10 cellular contexts compared by ENCODE assay signal in genomic region chr7:32587431-32587948, GRCh38.
DNase-seq lines count a peak whose midpoint lies in the region; ATAC-seq and TF ChIP-seq lines count a peak whose summit lies in the region.
"Had no signal": no experiment of that assay in that cellular context is flagged by ENCODE, and none has a peak within 500 bp of the region (broad histone marks: within the 10 kb centered on the region; RNA-seq: fewer than 3 reads in every experiment).

No MANE protein-coding gene starts in this region.

- no peak overlapping the region for H3K9ac ChIP-seq in iPS-18a (ENCODE audit: low read length)

- intact Hi-C loops in testis (cut with DNase I; ENCODE audit: low total_unique reads) = no loop called here

- ATAC-seq in GM21717 (IDR thresholded peaks at IDR 0.05; ENCODE audit: unreplicated experiment) (no peak), HG02885 (IDR thresholded peaks at IDR 0.05; ENCODE audit: poor library complexity, unreplicated experiment) (no peak)

- H3K27ac ChIP-seq in iPS-18a (ENCODE audit: low read length) (peak overlapping the region; percentile 4), testis (peak overlapping the region; percentile 44 to 66)
- H3K27ac ChIP-seq: 22Rv1 had no signal

- H3K9me3 ChIP-seq in iPS-18a (ENCODE audit: control insufficient read depth, low read depth, low read length) (no peaks in the 10 kb centered on the region), testis (no peaks in the 10 kb centered on the region)

- no peaks in the 10 kb centered on the region for H3K27me3 ChIP-seq in iPS-18a (ENCODE audit: control insufficient read depth, insufficient read depth, low read length)
- no peaks in the 10 kb centered on the region for H3K27me3 ChIP-seq in testis

- H3K4me3 ChIP-seq in astrocyte of the spinal cord (ENCODE audit: low read depth, low read length) (no peak overlapping the region), iPS-18a (ENCODE audit: low read length) (no peak overlapping the region), testis (no peak overlapping the region)

- WGBS in testis, 2 donors = 40 to 46% methylated on average over 9 of the region's 9 CpGs

- in situ Hi-C loops in astrocyte of the spinal cord (cut with HindIII; ENCODE audit: low sequenced_read_pairs) = no loop called here

- TF ChIP-seq CTCF in astrocyte of the spinal cord (IDR thresholded peaks at IDR 0.05; ENCODE audit: low read depth, low read length) (no peak), testis (IDR thresholded peaks at IDR 0.05) (no peak)

- peaks cover 28% of the 10 kb centered on the region for H3K36me3 ChIP-seq in iPS-18a (ENCODE audit: control insufficient read depth, low read depth, low read length)
- no peaks in the 10 kb centered on the region for H3K36me3 ChIP-seq in testis (ENCODE audit: low read depth, missing control alignments)

- DNase-seq in DMS53 (lab: John Stamatoyannopoulos, UW) (peak; percentile 24), DMS53 treated with DMSO at 0.1 percent for 48 hours (lab: John Stamatoyannopoulos, UW; ENCODE audit: unreplicated experiment) (no peak), astrocyte of the spinal cord (ENCODE audit: low read depth, low spot score) (peak; percentile 91), testis (peak; percentile 35), NCI-H1694 (lab: John Stamatoyannopoulos, UW) (no peak)
- DNase-seq: stimulated activated CD4-positive, alpha-beta T cell treated with anti-CD3 and anti-CD28 coated beads, Interleukin-2, amount 100 ng/mL, for 24 hours had no signal

- no peak for TF ChIP-seq POLR2A in testis (IDR thresholded peaks at IDR 0.05)

- H3K4me1 ChIP-seq in iPS-18a (ENCODE audit: control insufficient read depth, low read depth, low read length) (peaks cover 14% of the 10 kb centered on the region), testis (peaks cover 4% of the 10 kb centered on the region)

Comparison
In these comparisons a context has a peak if more than half of its experiments do, and no peak if none do; other contexts are left out.
1. DNase-seq: peak in DMS53 (single experiment), astrocyte of the spinal cord (single experiment) and testis (single experiment); none in DMS53 treated with DMSO at 0.1 percent for 48 hours (single experiment) and NCI-H1694 (single experiment).